In the genomic region with DNA sequence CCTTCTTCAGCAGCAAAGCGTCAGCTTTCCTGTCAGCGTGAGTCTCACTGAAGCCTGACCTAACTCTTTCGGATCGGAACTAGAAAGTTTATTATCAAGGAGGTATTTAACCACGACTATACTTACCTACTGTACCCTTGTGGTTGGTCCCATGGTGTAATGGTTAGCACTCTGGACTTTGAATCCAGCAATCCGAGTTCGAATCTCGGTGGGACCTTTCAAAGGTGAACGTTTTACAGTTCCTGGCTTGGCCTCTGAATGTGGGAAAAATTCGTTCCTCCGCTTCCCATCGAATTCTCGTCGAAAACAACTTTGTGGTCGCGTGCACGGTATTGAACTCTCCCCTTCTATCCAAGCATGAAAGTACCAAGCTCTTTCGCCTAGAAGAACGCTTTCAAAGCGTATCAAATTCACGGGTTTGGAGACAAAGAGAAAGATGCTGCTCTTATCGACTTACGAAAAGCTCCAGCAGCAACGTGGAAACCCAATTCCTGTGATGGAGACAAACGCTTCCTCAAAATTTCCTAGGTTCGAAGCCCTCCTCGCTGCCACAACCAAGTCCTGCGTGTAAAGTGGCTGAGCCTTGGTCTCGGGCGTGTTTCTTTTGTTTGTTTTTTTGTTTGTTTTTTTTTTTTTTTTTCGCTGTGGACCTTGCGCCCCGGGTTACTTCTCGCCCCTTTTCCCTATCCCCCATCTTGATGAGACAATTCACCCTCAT, we compare ENCODE assay signal across 8 cellular contexts.
A peak's percentile ranks its signal among the peaks of the same experiment; 100 is the strongest.
DNase-seq lines count a peak whose midpoint lies in the region; ATAC-seq, FAIRE-seq and TF ChIP-seq lines count a peak whose summit lies in the region.

No MANE protein-coding gene starts in this region.

- peak overlapping the region; percentile 71 for H3K4me3 Mint-ChIP-seq in activated CD4-positive, alpha-beta T cell treated with anti-CD3 and anti-CD28 coated beads, Interleukin-2, amount 10 ng/mL, durations not matched to agents 24 days and 14 days

- no peak for TF ChIP-seq POLR2A in GM12878 (IDR thresholded peaks at IDR 0.05; ENCODE audit: low read depth, low read length)

- RAD21 ChIA-PET in GM12878 (lab: Charles Lee; ENCODE audit: unreplicated experiment) = no interaction called here

- H3K9me2 ChIP-seq in OCI-LY7 (ENCODE audit: insufficient read depth, low read length) = no peaks in the 10 kb centered on the region

- peaks cover 68% of the 10 kb centered on the region for H3K27me3 Mint-ChIP-seq in activated CD4-positive, alpha-beta T cell treated with anti-CD3 and anti-CD28 coated beads, Interleukin-2, amount 10 ng/mL, durations not matched to agents 24 days and 14 days

- WGBS in GM12878 (ENCODE audit: insufficient coverage, insufficient replicate concordance, low lambda C conversion rate, missing lambda C conversion rate) = 7% methylated on average over 30 of the region's 34 CpGs

- H3K27ac Mint-ChIP-seq in activated CD4-positive, alpha-beta T cell treated with anti-CD3 and anti-CD28 coated beads, Interleukin-2, amount 10 ng/mL, durations not matched to agents 24 days and 14 days = no peak overlapping the region

- in situ Hi-C loops in GM12878 (cut with MboI) = no loop called here

- H3K9me3 Mint-ChIP-seq in activated CD4-positive, alpha-beta T cell treated with anti-CD3 and anti-CD28 coated beads, Interleukin-2, amount 10 ng/mL, durations not matched to agents 24 days and 14 days = peaks cover 28% of the 10 kb centered on the region

- TF ChIP-seq RAD21 in GM12878 (IDR thresholded peaks at IDR 0.05; ENCODE audit: insufficient read depth, low read depth, low read length) = no peak

- H3K36me3 ChIP-seq in OCI-LY7 (ENCODE audit: insufficient read depth, low read length) (no peaks in the 10 kb centered on the region), GM12878 (ENCODE audit: control insufficient read depth in 2 of 2, insufficient read depth in 2 of 2, low read length in 1 of 2) (no peaks in the 10 kb centered on the region), ascending aorta (no peaks in the 10 kb centered on the region)

- H3K9me3 ChIP-seq in OCI-LY7 (ENCODE audit: low read length) (no peaks in the 10 kb centered on the region), GM12878 (replicated peaks; ENCODE audit: control insufficient read depth, insufficient read depth, low read length) (no peaks in the 10 kb centered on the region), ascending aorta (no peaks in the 10 kb centered on the region)

- H3K27me3 ChIP-seq in GM12878 (replicated peaks in 1 of 2; ENCODE audit: control insufficient read depth in 2 of 2, insufficient read depth in 2 of 2, low read length in 1 of 2) = no peaks in the 10 kb centered on the region
- H3K27me3 ChIP-seq in ascending aorta = no peaks in the 10 kb centered on the region

- peaks cover 30% of the 10 kb centered on the region for H3K4me1 Mint-ChIP-seq in activated CD4-positive, alpha-beta T cell treated with anti-CD3 and anti-CD28 coated beads, Interleukin-2, amount 10 ng/mL, durations not matched to agents 24 days and 14 days

- TF ChIP-seq CTCF in OCI-LY7 (conservative IDR thresholded peaks at IDR 0.05; ENCODE audit: low read length) (no peak), GM12878 (IDR thresholded peaks at IDR 0.05 in 2 of 3, conservative IDR thresholded peaks at IDR 0.05 in 1 of 3; ENCODE audit: control insufficient read depth in 2 of 3, extremely low read depth in 1 of 3, insufficient read depth in 1 of 3, low read depth in 3 of 3, low read length in 3 of 3) (no peak), ascending aorta (IDR thresholded peaks at IDR 0.05) (no peak)

- ATAC-seq in HG03354 (IDR thresholded peaks at IDR 0.05; ENCODE audit: poor library complexity, severe bottlenecking, unreplicated experiment) (peak; percentile 73), GM12878 (peak; percentile 80)

- POLR2A ChIA-PET in OCI-LY7 (lab: Charles Lee) (interaction anchor here (0.7 kb wide), 2 partner anchors 59 to 569 kb away, joined by 3 to 4 read pairs; no protein-coding TSS in a partner anchor), GM12878 (lab: Charles Lee) (interaction anchor here (0.6 kb wide), 1 partner anchor 15 kb away, joined by 3 read pairs; no protein-coding TSS in a partner anchor)

- SMC1A ChIA-PET in GM12878 (lab: Charles Lee; ENCODE audit: uncharacterized antibody, unreplicated experiment) = interaction anchor here (1.5 kb wide), 1 partner anchor 12 kb away, joined by 4 read pairs; no protein-coding TSS in a partner anchor

- H3K27ac ChIP-seq in OCI-LY7 (ENCODE audit: low read depth, low read length, poor library complexity, severe bottlenecking) (no peak overlapping the region), GM12878 (ENCODE audit: control insufficient read depth, insufficient read depth) (no peak overlapping the region), ascending aorta (no peak overlapping the region)

- CTCF ChIA-PET in OCI-LY7 (lab: Charles Lee; ENCODE audit: unreplicated experiment) (no interaction called here), GM12878 (lab: Yijun Ruan, JAX) (interaction anchor here (0.6 to 0.8 kb wide), 3 partner anchors 224 to 795 kb away, joined by 3 to 4 read pairs (median 3); partner anchors contain the start of gene ZKSCAN8)

- H3K79me2 ChIP-seq in OCI-LY7 (ENCODE audit: insufficient read depth, low read depth, low read length) = no peaks in the 10 kb centered on the region
- no peaks in the 10 kb centered on the region; the same call in 1 of the 2 replicates for H3K79me2 ChIP-seq in GM12878 (ENCODE audit: control insufficient read depth, insufficient read depth, low read length)

- H3K9ac ChIP-seq in GM12878 (ENCODE audit: control insufficient read depth, insufficient read depth, low read length) = no peak overlapping the region

- H3K4me3 ChIP-seq in OCI-LY7 (ENCODE audit: low read depth, low read length, poor library complexity, severe bottlenecking) (no peak overlapping the region), GM12878 (peak overlapping the region; percentile 14; the same call in 1 of the 2 replicates), ascending aorta (no peak overlapping the region)

- intact Hi-C loops in activated CD4-positive, alpha-beta T cell treated with anti-CD3 and anti-CD28 coated beads, Interleukin-2, amount 10 ng/mL, durations not matched to agents 24 days and 14 days (cut with micrococcal nuclease) = loop anchor here (2.0 to 5.0 kb wide), 2 partner anchors 191 to 372 kb away; partner anchors contain the start of gene ZSCAN12
- intact Hi-C loops in OCI-LY7 (cut with micrococcal nuclease; ENCODE audit: unreplicated experiment) (no loop called here), GM12878 (cut with micrococcal nuclease; ENCODE audit: unreplicated experiment) (loop anchor here (5.0 kb wide), 1 partner anchor 192 kb away; the partner anchor contains the start of gene ZSCAN12), ascending aorta (cut with DNase I) (no loop called here)

- H4K20me1 ChIP-seq in OCI-LY7 (ENCODE audit: insufficient read depth, low read length) (no peaks in the 10 kb centered on the region), GM12878 (ENCODE audit: control insufficient read depth, insufficient read depth) (no peaks in the 10 kb centered on the region)

- H2AFZ ChIP-seq in OCI-LY7 (ENCODE audit: low read length) (no peak overlapping the region), GM12878 (ENCODE audit: control insufficient read depth, low read depth, low read length) (peak overlapping the region; percentile 25)

- DNase-seq in activated CD4-positive, alpha-beta T cell treated with anti-CD3 and anti-CD28 coated beads, Interleukin-2, amount 10 ng/mL, durations not matched to agents 24 days and 14 days = peak; percentile 77
- no peak for DNase-seq in activated CD4-positive, alpha-beta T cell treated with anti-CD3 and anti-CD28 coated beads for 1 hour
- DNase-seq in OCI-LY7 (ENCODE audit: low spot score) (peak; percentile 8), GM12878 (ENCODE audit: low read depth, low spot score) (peak; percentile 70), kidney glomerular epithelial cell (lab: John Stamatoyannopoulos, UW) (peak; percentile 95), superior temporal gyrus (ENCODE audit: extremely low spot score) (peak; percentile 74), ascending aorta (ENCODE audit: low spot score in 2 of 2) (no peak)

- H3K4me2 ChIP-seq in OCI-LY7 (ENCODE audit: low read length) (no peak overlapping the region), GM12878 (ENCODE audit: control insufficient read depth, insufficient read depth) (peak overlapping the region; percentile 54)

- no peaks in the 10 kb centered on the region for H3K4me1 ChIP-seq in OCI-LY7 (ENCODE audit: insufficient read depth, low read length, poor library complexity, severe bottlenecking)
- H3K4me1 ChIP-seq in GM12878 (ENCODE audit: control insufficient read depth, insufficient read depth, low read length) = no peaks in the 10 kb centered on the region
- H3K4me1 ChIP-seq in ascending aorta = no peaks in the 10 kb centered on the region

- H3K36me3 Mint-ChIP-seq in activated CD4-positive, alpha-beta T cell treated with anti-CD3 and anti-CD28 coated beads, Interleukin-2, amount 10 ng/mL, durations not matched to agents 24 days and 14 days (ENCODE audit: low read depth) = peaks cover 3% of the 10 kb centered on the region

- BruUV-seq in OCI-LY7 (replicated peaks; lab: Mats Ljungman, UMichigan) (no TSS peak), GM12878 (replicated peaks; lab: Mats Ljungman, UMichigan) (no TSS peak)

- FAIRE-seq in GM12878 (lab: Jason Lieb, UNC) = peak; percentile 56

- TF ChIP-seq EP300 in GM12878 (IDR thresholded peaks at IDR 0.05; ENCODE audit: borderline replicate concordance in 1 of 2, control insufficient read depth in 1 of 2, low read depth in 2 of 2, low read length in 2 of 2) = peak in 1 of 2 experiments; percentile 71; a peak in 1 of 4 replicates

TF ChIP-seq in GM12878, 131 proteins besides CTCF, POLR2A, EP300 and RAD21 (continues in another document):
- peak; percentile 96 for TF ChIP-seq RUNX3 (IDR thresholded peaks at IDR 0.05; ENCODE audit: low read length)

Comparison
In these comparisons a context has a peak if more than half of its experiments do, and no peak if none do; other contexts are left out.
1. DNase-seq: peak in activated CD4-positive, alpha-beta T cell treated with anti-CD3 and anti-CD28 coated beads, Interleukin-2, amount 10 ng/mL, durations not matched to agents 24 days and 14 days (single experiment), OCI-LY7 (single experiment), GM12878 (single experiment), kidney glomerular epithelial cell (single experiment) and superior temporal gyrus (single experiment); none in activated CD4-positive, alpha-beta T cell treated with anti-CD3 and anti-CD28 coated beads for 1 hour (single experiment) and ascending aorta (0 of 2).
2. intact Hi-C loops: an anchor here in activated CD4-positive, alpha-beta T cell treated with anti-CD3 and anti-CD28 coated beads, Interleukin-2, amount 10 ng/mL, durations not matched to agents 24 days and 14 days (2.0 to 5.0 kb wide) and GM12878 (5.0 kb wide); none called in OCI-LY7 and ascending aorta.